ENCODE assay signal across 19 cellular contexts in genomic region chr4:109010534-109010933, GRCh38.
"Had no signal": no experiment of that assay in that cellular context is flagged by ENCODE, and none has a peak within 500 bp of the region (broad histone marks: within the 10 kb centered on the region; RNA-seq: fewer than 3 reads in every experiment).

No MANE protein-coding gene starts in this region.

- H3K4me3 Mint-ChIP-seq: activated naive CD4-positive, alpha-beta T cell treated with anti-CD3 and anti-CD28 coated beads, Interleukin-2, amount 50 U/mL, for 24 hours; activated T-cell treated with anti-CD3 and anti-CD28 coated beads, Interleukin-2, amount 50 U/mL, for 4 hours; effector memory CD8-positive, alpha-beta T cell; neural crest cell; stimulated activated naive CD8-positive, alpha-beta T cell treated with anti-CD3 and anti-CD28 coated beads, Interleukin-15, amount 100 ng/mL, for 72 hours; T-helper 1 cell treated with Interleukin-12 subunit alpha and Interleukin-12 subunit beta and Interleukin-4 antibody, amounts not matched to agents 30 μg/mL and 1 μg/mL, for 36 hours had no signal

- H3K4me3 ChIP-seq: cardiac muscle cell, esophagus squamous epithelium, lower lobe of right lung, right atrium auricular region, skin epidermis had no signal

- H3K9me3 Mint-ChIP-seq: activated naive CD4-positive, alpha-beta T cell treated with anti-CD3 and anti-CD28 coated beads, Interleukin-2, amount 50 U/mL, for 24 hours; activated T-cell treated with anti-CD3 and anti-CD28 coated beads, Interleukin-2, amount 50 U/mL, for 4 hours; effector memory CD8-positive, alpha-beta T cell; stimulated activated naive CD8-positive, alpha-beta T cell treated with anti-CD3 and anti-CD28 coated beads, Interleukin-15, amount 100 ng/mL, for 72 hours; T-helper 1 cell treated with Interleukin-12 subunit alpha and Interleukin-12 subunit beta and Interleukin-4 antibody, amounts not matched to agents 30 μg/mL and 1 μg/mL, for 36 hours had no signal

- DNase-seq: activated CD4-positive, alpha-beta T cell treated with anti-CD3 and anti-CD28 coated beads, Interleukin-2, amount 50 U/mL, for 1 hour; activated CD8-positive, alpha-beta memory T cell treated with anti-CD3 and anti-CD28 coated beads, Interleukin-2, amount 50 U/mL, for 4 hours; activated T-cell treated with anti-CD3 and anti-CD28 coated beads, Interleukin-2, amount 50 U/mL, for 4 hours; effector memory CD8-positive, alpha-beta T cell; esophagus squamous epithelium; hippocampal formation; islet precursor cell; lower lobe of right lung; stimulated activated CD4-positive, alpha-beta T cell treated with anti-CD3 and anti-CD28 coated beads, Interleukin-4, amount 100 ng/mL, for 1 hour; stimulated activated naive CD8-positive, alpha-beta T cell treated with anti-CD3 and anti-CD28 coated beads, Interleukin-15, amount 100 ng/mL, for 72 hours; trophoblast cell had no signal

- H3K9me3 ChIP-seq: esophagus squamous epithelium, lower lobe of right lung, right atrium auricular region had no signal

- H3K27ac ChIP-seq: cardiac muscle cell, esophagus squamous epithelium, lower lobe of right lung, right atrium auricular region, skin epidermis had no signal

- H3K4me1 ChIP-seq: esophagus squamous epithelium, lower lobe of right lung, right atrium auricular region had no signal

- H3K27ac Mint-ChIP-seq: activated naive CD4-positive, alpha-beta T cell treated with anti-CD3 and anti-CD28 coated beads, Interleukin-2, amount 50 U/mL, for 24 hours; effector memory CD8-positive, alpha-beta T cell; progenitor cell of endocrine pancreas; T-helper 1 cell treated with Interleukin-12 subunit alpha and Interleukin-12 subunit beta and Interleukin-4 antibody, amounts not matched to agents 30 μg/mL and 1 μg/mL, for 36 hours had no signal

- H3K27me3 ChIP-seq: cardiac muscle cell, esophagus squamous epithelium, right atrium auricular region had no signal

- H3K4me1 Mint-ChIP-seq: activated naive CD4-positive, alpha-beta T cell treated with anti-CD3 and anti-CD28 coated beads, Interleukin-2, amount 50 U/mL, for 24 hours had no signal

- ATAC-seq: activated CD4-positive, CD25-positive, alpha-beta regulatory T cell treated with anti-CD3 and anti-CD28 coated beads, Interleukin-2, amount 50 U/mL, for 24 hours; activated T-cell treated with anti-CD3 and anti-CD28 coated beads, Interleukin-2, amount 50 U/mL, for 4 hours; effector memory CD8-positive, alpha-beta T cell; lower lobe of right lung; stimulated activated naive CD8-positive, alpha-beta T cell treated with anti-CD3 and anti-CD28 coated beads, Interleukin-15, amount 100 ng/mL, for 72 hours had no signal

- H3K36me3 Mint-ChIP-seq: activated naive CD4-positive, alpha-beta T cell treated with anti-CD3 and anti-CD28 coated beads, Interleukin-2, amount 50 U/mL, for 24 hours had no signal

- H3K36me3 ChIP-seq: cardiac muscle cell, esophagus squamous epithelium, lower lobe of right lung, right atrium auricular region had no signal

- H3K27me3 Mint-ChIP-seq: activated naive CD4-positive, alpha-beta T cell treated with anti-CD3 and anti-CD28 coated beads, Interleukin-2, amount 50 U/mL, for 24 hours; progenitor cell of endocrine pancreas; stimulated activated naive CD8-positive, alpha-beta T cell treated with anti-CD3 and anti-CD28 coated beads, Interleukin-15, amount 100 ng/mL, for 72 hours had no signal
